8 cellular contexts compared by ENCODE assay signal in genomic region chr1:84507887-84508286, GRCh38. TPM values are rescaled to one million over a fixed set of nuclear protein-coding genes. Genes with fewer than 3 reads are reported as not detected.
A peak's percentile ranks its signal among the peaks of the same experiment; 100 is the strongest.
DNase-seq lines count a peak whose midpoint lies in the region; ATAC-seq and TF ChIP-seq lines count a peak whose summit lies in the region.
"Not testable (repeated sequence)": the region's sequence is repeated elsewhere in the genome, so short reads cannot be mapped to it uniquely, and the experiment has no call there.
"Had no signal": no experiment of that assay in that cellular context is flagged by ENCODE, and none has a peak within 500 bp of the region (broad histone marks: within the 10 kb centered on the region; RNA-seq: fewer than 3 reads in every experiment).

No MANE protein-coding gene starts in this region.

- not testable (repeated sequence) for TF ChIP-seq RAD21 in HCT116 (IDR thresholded peaks at IDR 0.05; ENCODE audit: low read depth)

- H3K9me2 ChIP-seq in HCT116 (ENCODE audit: insufficient read depth); PC-9 (ENCODE audit: insufficient read depth): not testable (repeated sequence)

- not testable (repeated sequence) for DNase-seq in HCT116 (ENCODE audit: low read depth, low spot score); MG63; PC-9; activated CD8-positive, alpha-beta T cell treated with anti-CD3 and anti-CD28 coated beads, Interleukin-2, amount 10 ng/mL, durations not matched to agents 7 days and 5 days

- CTCF ChIA-PET in HCT116 (lab: Charles Lee); PC-9 (lab: Charles Lee); activated CD8-positive, alpha-beta T cell treated with anti-CD3 and anti-CD28 coated beads, Interleukin-2, amount 10 ng/mL, durations not matched to agents 7 days and 5 days (lab: Charles Lee): not testable (repeated sequence)

- ATAC-seq in HCT116; activated CD8-positive, alpha-beta T cell treated with anti-CD3 and anti-CD28 coated beads, Interleukin-2, amount 10 ng/mL, durations not matched to agents 7 days and 5 days: not testable (repeated sequence)

- H3K4me2 ChIP-seq in BLaER1 treated with 17β-estradiol and CSF1 and Interleukin-3, amounts not matched to agents 10 nM and 100 nM, result peak overlapping the region; percentile 63 to 90 (median 79); a peak in 21 of 22 replicates
- H3K4me2 ChIP-seq in HCT116 (ENCODE audit: low read length) (peak overlapping the region; percentile 82; the same call in 1 of the 2 replicates), PC-9 (peak overlapping the region; percentile 83)

- peak overlapping the region; percentile 36 for H3K4me3 Mint-ChIP-seq in activated CD8-positive, alpha-beta T cell treated with anti-CD3 and anti-CD28 coated beads, Interleukin-2, amount 10 ng/mL, durations not matched to agents 7 days and 5 days
- H3K4me3 Mint-ChIP-seq in dendritic cell treated with granulocyte-macrophage colony-stimulating factor and Interleukin-4, amounts not matched to agents 40 ng/mL and 50 ng/mL, for 4 days, result peak overlapping the region; percentile 6

- peaks cover 10 to 21% (median 14%) of the 10 kb centered on the region in 11 experiments; a peak in 21 of 22 replicates for H3K9me3 ChIP-seq in BLaER1 treated with 17β-estradiol and CSF1 and Interleukin-3, amounts not matched to agents 10 nM and 100 nM (replicated peaks in 1 of 11)
- H3K9me3 ChIP-seq in HCT116 (ENCODE audit: control insufficient read depth in 1 of 2, insufficient read depth in 1 of 2, low read depth in 1 of 2, low read length in 2 of 2); MG63; PC-9 (ENCODE audit: insufficient read depth, low read depth): not testable (repeated sequence)
- peaks cover 21% of the 10 kb centered on the region for H3K9me3 ChIP-seq in mesodermal cell (ENCODE audit: control insufficient read depth, low read length)

- WGBS in mesodermal cell (ENCODE audit: insufficient coverage in 2 of 2), 2 experiments, result 91 to 95% methylated on average over 12 of the region's 14 CpGs

- not testable (repeated sequence) for H3K27ac Mint-ChIP-seq in activated CD8-positive, alpha-beta T cell treated with anti-CD3 and anti-CD28 coated beads, Interleukin-2, amount 10 ng/mL, durations not matched to agents 7 days and 5 days; dendritic cell treated with granulocyte-macrophage colony-stimulating factor and Interleukin-4, amounts not matched to agents 40 ng/mL and 50 ng/mL, for 4 days

- peaks cover 27% of the 10 kb centered on the region for H3K4me1 Mint-ChIP-seq in activated CD8-positive, alpha-beta T cell treated with anti-CD3 and anti-CD28 coated beads, Interleukin-2, amount 10 ng/mL, durations not matched to agents 7 days and 5 days (ENCODE audit: low read depth)
- peaks cover 29% of the 10 kb centered on the region for H3K4me1 Mint-ChIP-seq in dendritic cell treated with granulocyte-macrophage colony-stimulating factor and Interleukin-4, amounts not matched to agents 40 ng/mL and 50 ng/mL, for 4 days (ENCODE audit: low read depth)

- peaks cover 37% of the 10 kb centered on the region for H3K36me3 Mint-ChIP-seq in activated CD8-positive, alpha-beta T cell treated with anti-CD3 and anti-CD28 coated beads, Interleukin-2, amount 10 ng/mL, durations not matched to agents 7 days and 5 days (ENCODE audit: low read depth)
- H3K36me3 Mint-ChIP-seq in dendritic cell treated with granulocyte-macrophage colony-stimulating factor and Interleukin-4, amounts not matched to agents 40 ng/mL and 50 ng/mL, for 4 days (ENCODE audit: low read depth), result peaks cover 55% of the 10 kb centered on the region

- peak overlapping the region in 8 of 11 experiments; percentile 25 to 99 (median 97); a peak in 10 of 22 replicates for H3K9ac ChIP-seq in BLaER1 treated with 17β-estradiol and CSF1 and Interleukin-3, amounts not matched to agents 10 nM and 100 nM
- H3K9ac ChIP-seq in HCT116 (ENCODE audit: low read length), result not testable (repeated sequence)

- not testable (repeated sequence) for TF ChIP-seq POLR2A in HCT116 (IDR thresholded peaks at IDR 0.05; ENCODE audit: borderline replicate concordance, extremely low read depth, insufficient read depth, insufficient read length)

- peaks cover under 1 to 25% (median 13%) of the 10 kb centered on the region in 11 experiments; a peak in 15 of 22 replicates for H3K36me3 ChIP-seq in BLaER1 treated with 17β-estradiol and CSF1 and Interleukin-3, amounts not matched to agents 10 nM and 100 nM
- not testable (repeated sequence) for H3K36me3 ChIP-seq in HCT116 (ENCODE audit: control insufficient read depth in 1 of 2, insufficient read depth in 2 of 2, low read length in 2 of 2); PC-9 (ENCODE audit: low read depth)
- peaks cover 20% of the 10 kb centered on the region for H3K36me3 ChIP-seq in MG63
- peaks cover 15% of the 10 kb centered on the region for H3K36me3 ChIP-seq in mesodermal cell (ENCODE audit: control insufficient read depth, insufficient read depth, low read length)

- not testable (repeated sequence) for H3K27me3 Mint-ChIP-seq in activated CD8-positive, alpha-beta T cell treated with anti-CD3 and anti-CD28 coated beads, Interleukin-2, amount 10 ng/mL, durations not matched to agents 7 days and 5 days (ENCODE audit: low read depth); dendritic cell treated with granulocyte-macrophage colony-stimulating factor and Interleukin-4, amounts not matched to agents 40 ng/mL and 50 ng/mL, for 4 days

- H3K4me1 ChIP-seq in BLaER1 treated with 17β-estradiol and CSF1 and Interleukin-3, amounts not matched to agents 10 nM and 100 nM, result peaks cover 23 to 32% (median 29%) of the 10 kb centered on the region in 10 experiments
- peaks cover 21 to 30% of the 10 kb centered on the region in 2 experiments for H3K4me1 ChIP-seq in HCT116 (ENCODE audit: control insufficient read depth in 1 of 2, insufficient read depth in 2 of 2, low read length in 2 of 2)
- H3K4me1 ChIP-seq in PC-9 (replicated peaks; ENCODE audit: insufficient read depth), result peaks cover 24% of the 10 kb centered on the region
- H3K4me1 ChIP-seq in mesodermal cell (ENCODE audit: control insufficient read depth, insufficient read depth, low read length, poor library complexity, severe bottlenecking), result not testable (repeated sequence)

- H3K27me3 ChIP-seq in BLaER1 treated with 17β-estradiol and CSF1 and Interleukin-3, amounts not matched to agents 10 nM and 100 nM; HCT116 (ENCODE audit: insufficient read depth, low read length); MG63; PC-9 (ENCODE audit: insufficient read depth, low read depth): not testable (repeated sequence)

- H3K9me3 Mint-ChIP-seq in activated CD8-positive, alpha-beta T cell treated with anti-CD3 and anti-CD28 coated beads, Interleukin-2, amount 10 ng/mL, durations not matched to agents 7 days and 5 days (ENCODE audit: insufficient read depth), result not testable (repeated sequence)
- peaks cover 21% of the 10 kb centered on the region for H3K9me3 Mint-ChIP-seq in dendritic cell treated with granulocyte-macrophage colony-stimulating factor and Interleukin-4, amounts not matched to agents 40 ng/mL and 50 ng/mL, for 4 days

- H3F3A ChIP-seq in PC-9 (ENCODE audit: insufficient read depth, low read depth), result peaks cover 22% of the 10 kb centered on the region

- intact Hi-C loops in HCT116 (cut with micrococcal nuclease), result loop anchor here (2.0 to 10.0 kb wide), 4 partner anchors 67 to 366 kb away; partner anchors contain the start of genes CTBS and PRKACB
- intact Hi-C loops in PC-9 (cut with micrococcal nuclease; ENCODE audit: unreplicated experiment), result loop anchor here (2.0 to 5.0 kb wide), 2 partner anchors 113 to 184 kb away; partner anchors contain the start of gene SSX2IP
- intact Hi-C loops in dendritic cell treated with granulocyte-macrophage colony-stimulating factor and Interleukin-4, amounts not matched to agents 40 ng/mL and 50 ng/mL, for 4 days (cut with micrococcal nuclease), result loop anchor here (2.0 to 5.0 kb wide), 3 partner anchors 113 to 206 kb away; partner anchors contain the start of genes SAMD13 and SSX2IP

- peak overlapping the region in 6 of 10 experiments; percentile 81 to 91 (median 86); a peak in 8 of 20 replicates for H3K4me3 ChIP-seq in BLaER1 treated with 17β-estradiol and CSF1 and Interleukin-3, amounts not matched to agents 10 nM and 100 nM
- H3K4me3 ChIP-seq in HCT116 (replicated peaks in 1 of 2; ENCODE audit: low read depth in 1 of 2, low read length in 2 of 2) (peak overlapping the region in 1 of 2 experiments; percentile 85; a peak in 1 of 4 replicates), MG63 (peak overlapping the region; percentile 69), PC-9 (peak overlapping the region; percentile 81; the same call in 1 of the 2 replicates), mesodermal cell (ENCODE audit: extremely low read depth, insufficient read depth, low read length, poor library complexity, severe bottlenecking) (peak overlapping the region; percentile 64)

- not testable (repeated sequence) for TF ChIP-seq CTCF in HCT116 (IDR thresholded peaks at IDR 0.05 in 2 of 3, conservative IDR thresholded peaks at IDR 0.05 in 1 of 3; ENCODE audit: borderline replicate concordance in 1 of 3, insufficient read depth in 1 of 3, low read depth in 2 of 3, low read length in 2 of 3); PC-9 (conservative IDR thresholded peaks at IDR 0.05)

- POLR2A ChIA-PET in HCT116 (lab: Charles Lee), result interaction anchor here (2.3 kb wide), 1 partner anchor 26 kb away, joined by 6 read pairs; no protein-coding TSS in a partner anchor
- POLR2A ChIA-PET in PC-9 (lab: Charles Lee; ENCODE audit: unreplicated experiment); activated CD8-positive, alpha-beta T cell treated with anti-CD3 and anti-CD28 coated beads, Interleukin-2, amount 10 ng/mL, durations not matched to agents 7 days and 5 days (lab: Charles Lee): not testable (repeated sequence)

- H3K27ac ChIP-seq in BLaER1 treated with 17β-estradiol and CSF1 and Interleukin-3, amounts not matched to agents 10 nM and 100 nM, result peak overlapping the region in 8 of 11 experiments; percentile 89 to 98 (median 96); a peak in 11 of 22 replicates
- H3K27ac ChIP-seq in HCT116 (ENCODE audit: low read depth, low read length), result peak overlapping the region; percentile 83; the same call in 1 of the 2 replicates
- not testable (repeated sequence) for H3K27ac ChIP-seq in PC-9
- peak overlapping the region; percentile 98 for H3K27ac ChIP-seq in mesodermal cell (ENCODE audit: low read depth, low read length, severe bottlenecking)

- H2AFZ ChIP-seq in HCT116 (ENCODE audit: low read depth, low read length, poor library complexity, severe bottlenecking); PC-9: not testable (repeated sequence)

- peaks cover 20 to 28% (median 23%) of the 10 kb centered on the region in 11 experiments for H4K20me1 ChIP-seq in BLaER1 treated with 17β-estradiol and CSF1 and Interleukin-3, amounts not matched to agents 10 nM and 100 nM
- H4K20me1 ChIP-seq in HCT116 (ENCODE audit: insufficient read depth), result not testable (repeated sequence)
- peaks cover 16% of the 10 kb centered on the region for H4K20me1 ChIP-seq in PC-9 (ENCODE audit: insufficient read depth)

- RAD21 ChIA-PET in HCT116 (lab: Charles Lee; ENCODE audit: low non-redundant PET in 1 of 2, low total read pairs in 2 of 2, uncharacterized antibody in 2 of 2, unreplicated experiment in 2 of 2), result not testable (repeated sequence)

- H3K79me2 ChIP-seq in HCT116 (ENCODE audit: insufficient read depth, low read length) (peaks cover 42% of the 10 kb centered on the region), PC-9 (ENCODE audit: low read depth) (peaks cover 37% of the 10 kb centered on the region)

- BruUV-seq in HCT116 (replicated peaks; lab: Mats Ljungman, UMichigan); PC-9 (replicated peaks; lab: Mats Ljungman, UMichigan): not testable (repeated sequence)

RNA-seq across cellular contexts. Expression of gene GNG5, which starts 1.5 kb away (rescaled TPM):
- total RNA-seq in HCT116 (2021; ENCODE audit: unreplicated experiment), result 193 TPM
- polyA plus RNA-seq in HCT116 (2012), result 144 and 205 TPM in 2 replicates
- total RNA-seq in MG63 (2014; rRNA removed; shearing (Covaris generic); ENCODE audit: low replicate concordance), result 119 and 120 TPM in 2 replicates
- total RNA-seq in PC-9 (2021), result 69.9 and 98.8 TPM in 2 replicates
- 100 to 1,000 TPM in 1 of 2 experiments, 10 to 100 TPM in 1; 99.0 to 106 TPM for total RNA-seq in activated CD8-positive, alpha-beta T cell treated with anti-CD3 and anti-CD28 coated beads, Interleukin-2, amount 10 ng/mL, durations not matched to agents 7 days and 5 days
- 435 TPM for polyA plus RNA-seq in mesodermal cell (2013, experiment 1 of 2)
- 394 TPM for polyA plus RNA-seq in mesodermal cell (2013, experiment 2 of 2)

RNA-seq across cellular contexts. Expression of gene SPATA1, which starts 1.7 kb away (rescaled TPM):
- 3.1 TPM for total RNA-seq in HCT116 (2021; ENCODE audit: unreplicated experiment)
- 0.64 and 2.2 TPM in 2 replicates for polyA plus RNA-seq in HCT116 (2012)
- not detected in 2 replicates for total RNA-seq in MG63 (2014; rRNA removed; shearing (Covaris generic); ENCODE audit: low replicate concordance)
- total RNA-seq in PC-9 (2021), result 1.9 and 2.8 TPM in 2 replicates
- 1 to 10 TPM; 3.3 to 3.4 TPM for total RNA-seq in activated CD8-positive, alpha-beta T cell treated with anti-CD3 and anti-CD28 coated beads, Interleukin-2, amount 10 ng/mL, durations not matched to agents 7 days and 5 days
- polyA plus RNA-seq in mesodermal cell (2013, experiment 1 of 2), result 2.8 TPM
- polyA plus RNA-seq in mesodermal cell (2013, experiment 2 of 2), result 2.6 TPM
- total RNA-seq: A172 had no signal

RNA-seq across cellular contexts. Expression of gene RPF1, which starts 28.8 kb away (rescaled TPM):
- total RNA-seq in HCT116 (2021; ENCODE audit: unreplicated experiment) (86.9 TPM), PC-9 (2021) (18.9 and 23.4 TPM in 2 replicates)
- polyA plus RNA-seq in HCT116 (2012), result 27.7 and 46.9 TPM in 2 replicates
- total RNA-seq in MG63 (2014; rRNA removed; shearing (Covaris generic); ENCODE audit: low replicate concordance), result 55.3 and 61.7 TPM in 2 replicates
- 10 to 100 TPM; 41.6 to 44.1 TPM for total RNA-seq in activated CD8-positive, alpha-beta T cell treated with anti-CD3 and anti-CD28 coated beads, Interleukin-2, amount 10 ng/mL, durations not matched to agents 7 days and 5 days
- polyA plus RNA-seq in mesodermal cell (2013, experiment 1 of 2), result 54.2 TPM
- polyA plus RNA-seq in mesodermal cell (2013, experiment 2 of 2), result 52.2 TPM
